Comparison of ENCODE assay signal across 10 cellular contexts in the genomic region with DNA sequence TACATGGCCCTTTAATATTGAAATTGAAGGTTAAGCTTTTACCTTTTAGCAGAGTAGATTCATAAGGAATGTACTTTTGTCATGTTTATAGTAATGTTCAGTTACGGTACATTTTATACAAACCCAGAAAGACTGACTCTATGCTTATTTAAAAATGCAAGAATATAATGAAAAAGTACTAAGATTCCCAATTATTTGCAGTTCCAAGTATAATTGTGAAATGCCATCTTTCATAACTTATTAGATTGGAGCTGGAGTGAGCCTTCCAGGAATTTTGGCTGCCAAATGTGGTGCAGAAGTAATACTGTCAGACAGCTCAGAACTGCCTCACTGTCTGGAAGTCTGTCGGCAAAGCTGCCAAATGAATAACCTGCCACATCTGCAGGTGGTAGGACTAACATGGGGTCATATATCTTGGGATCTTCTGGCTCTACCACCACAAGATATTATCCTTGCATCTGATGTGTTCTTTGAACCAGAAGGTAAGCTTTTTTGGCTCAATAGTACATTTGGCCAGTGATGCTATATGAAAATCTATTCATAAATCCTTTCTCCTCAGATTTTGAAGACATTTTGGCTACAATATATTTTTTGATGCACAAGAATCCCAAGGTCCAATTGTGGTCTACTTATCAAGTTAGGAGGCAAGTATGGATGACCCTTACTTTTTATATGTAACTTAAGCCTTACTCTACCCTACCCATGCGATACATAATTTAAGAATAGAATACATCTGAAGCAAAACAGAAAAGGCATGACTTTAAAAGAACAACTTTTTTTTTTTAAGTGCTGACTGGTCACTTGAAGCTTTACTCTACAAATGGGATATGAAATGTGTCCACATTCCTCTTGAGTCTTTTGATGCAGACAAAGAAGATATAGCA. TPM values are rescaled to one million over a fixed set of nuclear protein-coding genes. Genes with fewer than 3 reads are reported as not detected.
DNase-seq lines count a peak whose midpoint lies in the region; ATAC-seq and TF ChIP-seq lines count a peak whose summit lies in the region.
"Had no signal": no experiment of that assay in that cellular context is flagged by ENCODE, and none has a peak within 500 bp of the region (broad histone marks: within the 10 kb centered on the region; RNA-seq: fewer than 3 reads in every experiment).

No MANE protein-coding gene starts in this region.

- H3K27me3 Mint-ChIP-seq in Calu3 (ENCODE audit: unreplicated experiment) (no peaks in the 10 kb centered on the region), natural killer cell (ENCODE audit: low read depth in 2 of 2) (no peaks in the 10 kb centered on the region)
- H3K27me3 Mint-ChIP-seq in activated naive CD8-positive, alpha-beta T cell: no peaks in the 10 kb centered on the region

- H3K9me3 Mint-ChIP-seq in Calu3 (ENCODE audit: low read depth, unreplicated experiment): no peaks in the 10 kb centered on the region
- H3K9me3 Mint-ChIP-seq in activated naive CD8-positive, alpha-beta T cell (ENCODE audit: low read depth): no peaks in the 10 kb centered on the region
- H3K9me3 Mint-ChIP-seq in natural killer cell: no peaks in the 10 kb centered on the region

- CTCF ChIA-PET in Calu3 (lab: Charles Lee): no interaction called here

- H3K27ac Mint-ChIP-seq in Calu3 (ENCODE audit: unreplicated experiment): peak overlapping the region; percentile 97
- peak overlapping the region; percentile 97 for H3K27ac Mint-ChIP-seq in activated naive CD8-positive, alpha-beta T cell
- H3K27ac Mint-ChIP-seq in natural killer cell: peak overlapping the region; percentile 99 to 100

- intact Hi-C loops in Calu3 (cut with micrococcal nuclease; ENCODE audit: unreplicated experiment): no loop called here
- intact Hi-C loops in natural killer cell (cut with micrococcal nuclease): loop anchor here (10.0 kb wide), 1 partner anchor 468 kb away; a partner anchor contains a TSS

- DNase-seq in Calu3 (no peak), HT-29 (ENCODE audit: low spot score) (peak; percentile 23), natural killer cell (no peak), NCI-H187 treated with DMSO at 0.1 percent for 48 hours (lab: John Stamatoyannopoulos, UW) (no peak), MV-4-11 (lab: John Stamatoyannopoulos, UW) (no peak), iPS-NIHi7 (ENCODE audit: extremely low spot score) (no peak), COR-L47 (lab: John Stamatoyannopoulos, UW) (no peak)
- DNase-seq: cerebellar nuclear complex, NCI-H1417 treated with DMSO at 0.1 percent for 48 hours had no signal

- H3K4me3 Mint-ChIP-seq in Calu3 (ENCODE audit: low read depth, unreplicated experiment): peak overlapping the region; percentile 93
- peak overlapping the region; percentile 99 for H3K4me3 Mint-ChIP-seq in activated naive CD8-positive, alpha-beta T cell
- peak overlapping the region; percentile 94 for H3K4me3 Mint-ChIP-seq in natural killer cell

- ATAC-seq in natural killer cell: no peak

- H3K4me1 Mint-ChIP-seq in Calu3 (ENCODE audit: low read depth, unreplicated experiment): peaks cover 24% of the 10 kb centered on the region
- peaks cover 55% of the 10 kb centered on the region for H3K4me1 Mint-ChIP-seq in activated naive CD8-positive, alpha-beta T cell (ENCODE audit: low read depth)
- H3K4me1 Mint-ChIP-seq in natural killer cell: peaks cover 41 to 48% of the 10 kb centered on the region in 2 donors

- H3K36me3 Mint-ChIP-seq in Calu3 (ENCODE audit: insufficient read depth, unreplicated experiment): peaks cover 91% of the 10 kb centered on the region
- H3K36me3 Mint-ChIP-seq in activated naive CD8-positive, alpha-beta T cell: peaks cover 28% of the 10 kb centered on the region
- H3K36me3 Mint-ChIP-seq in natural killer cell: peaks cover 29% of the 10 kb centered on the region

- no TSS peak for BruUV-seq in Calu3 (replicated peaks; lab: Mats Ljungman, UMichigan)

- TF ChIP-seq CTCF in Calu3 (IDR thresholded peaks at IDR 0.05; ENCODE audit: unreplicated experiment) (no peak), natural killer cell (IDR thresholded peaks at IDR 0.05) (no peak)

RNA-seq across cellular contexts. Expression of a gene that starts 4.2 kb away (rescaled TPM):
- total RNA-seq in Calu3 (2022): 238 and 241 TPM in 2 replicates
- 1,245 and 1,410 TPM in 2 replicates for total RNA-seq in HT-29 (2014; rRNA removed; shearing (Covaris generic))
- total RNA-seq in natural killer cell: 100 to 1,000 TPM; 402 to 548 (median 503) TPM

RNA-seq across cellular contexts. Expression of a gene that starts 4.9 kb away (rescaled TPM):
- total RNA-seq in Calu3 (2022) (21.4 and 23.9 TPM in 2 replicates), natural killer cell (10 to 100 TPM; 32.7 to 44.0 (median 33.9) TPM)
- total RNA-seq in HT-29 (2014; rRNA removed; shearing (Covaris generic)): 21.5 and 24.9 TPM in 2 replicates

RNA-seq across cellular contexts. Expression of a gene that starts 6.3 kb away (rescaled TPM):
- total RNA-seq in Calu3 (2022): 56.1 and 58.1 TPM in 2 replicates
- 52.1 and 52.8 TPM in 2 replicates for total RNA-seq in HT-29 (2014; rRNA removed; shearing (Covaris generic))
- total RNA-seq in natural killer cell: 10 to 100 TPM; 31.9 to 57.7 (median 34.2) TPM

RNA-seq across cellular contexts. Expression of a gene that starts 6.6 kb away (rescaled TPM):
- total RNA-seq in Calu3 (2022) (60.8 and 62.1 TPM in 2 replicates), natural killer cell (100 to 1,000 TPM; 169 to 257 (median 195) TPM)
- 28.0 and 34.0 TPM in 2 replicates for total RNA-seq in HT-29 (2014; rRNA removed; shearing (Covaris generic))

RNA-seq across cellular contexts. Expression of a gene that starts 22.2 kb away (rescaled TPM):
- total RNA-seq in Calu3 (2022) (6.5 and 9.9 TPM in 2 replicates), natural killer cell (10 to 100 TPM; 31.6 to 47.6 (median 46.5) TPM)
- 0.23 and 0.99 TPM in 2 replicates for total RNA-seq in HT-29 (2014; rRNA removed; shearing (Covaris generic))
